In the genomic region with DNA sequence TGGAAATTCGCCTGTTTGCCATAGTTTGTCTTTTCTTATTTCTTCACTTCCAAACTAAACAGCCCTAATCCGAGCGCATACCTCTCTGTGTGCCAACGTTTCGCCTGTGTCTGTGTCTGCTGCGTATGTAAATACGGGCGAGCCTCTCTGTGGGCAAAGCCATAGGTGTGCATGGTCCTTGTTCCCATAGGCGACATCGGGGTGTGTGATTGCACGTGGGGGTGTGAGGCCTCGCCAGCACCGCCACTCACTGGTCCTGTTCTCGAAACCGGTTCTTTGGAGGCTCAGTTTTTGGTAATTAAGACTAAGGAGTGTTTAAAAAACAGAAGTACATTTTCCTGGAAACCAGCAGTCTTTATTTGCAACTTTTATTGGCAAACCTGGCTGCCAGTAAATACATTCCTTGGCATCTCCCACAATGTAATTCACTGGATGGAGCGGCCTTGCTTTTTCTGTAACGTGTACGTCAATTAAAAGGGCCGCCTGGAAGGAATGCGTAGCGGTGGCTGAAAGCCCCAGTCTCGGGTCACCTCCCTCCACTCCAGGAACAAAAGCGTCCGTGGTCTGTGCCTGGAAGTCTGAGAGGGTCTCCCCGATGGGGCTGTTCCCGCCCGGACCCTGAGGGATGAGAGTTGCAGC, we compare ENCODE assay signal across 9 cellular contexts. TPM values are rescaled to one million over a fixed set of nuclear protein-coding genes. Genes with fewer than 3 reads are reported as not detected.
DNase-seq lines count a peak whose midpoint lies in the region; ATAC-seq and TF ChIP-seq lines count a peak whose summit lies in the region.
"Had no signal": no experiment of that assay in that cellular context is flagged by ENCODE, and none has a peak within 500 bp of the region (broad histone marks: within the 10 kb centered on the region; RNA-seq: fewer than 3 reads in every experiment).

No MANE protein-coding gene starts in this region.

- H3K4me3 Mint-ChIP-seq in stimulated activated naive CD8-positive, alpha-beta T cell treated with anti-CD3 and anti-CD28 coated beads, Interleukin-15, amount 100 ng/mL, for 72 hours: peak overlapping the region in 1 of 2 donors; percentile 45
- peak overlapping the region in 6 of 8 donors; percentile 5 to 67 (median 42) for H3K4me3 Mint-ChIP-seq in naive B cell
- H3K4me3 Mint-ChIP-seq in endothelial cell (ENCODE audit: unreplicated experiment): no peak overlapping the region

- peaks cover 92% of the 10 kb centered on the region for H3K27me3 Mint-ChIP-seq in stimulated activated naive CD8-positive, alpha-beta T cell treated with anti-CD3 and anti-CD28 coated beads, Interleukin-15, amount 100 ng/mL, for 72 hours
- H3K27me3 Mint-ChIP-seq in naive B cell (peaks cover 81 to 88% (median 87%) of the 10 kb centered on the region in 3 donors), endothelial cell (ENCODE audit: unreplicated experiment) (peaks cover 22% of the 10 kb centered on the region)

- no peak for TF ChIP-seq CTCF in choroid plexus epithelial cell (conservative IDR thresholded peaks at IDR 0.05; ENCODE audit: low read depth, low read length)
- no peak for TF ChIP-seq CTCF in endothelial cell (IDR thresholded peaks at IDR 0.05; ENCODE audit: unreplicated experiment)

- no peaks in the 10 kb centered on the region for H3K9me3 Mint-ChIP-seq in stimulated activated naive CD8-positive, alpha-beta T cell treated with anti-CD3 and anti-CD28 coated beads, Interleukin-15, amount 100 ng/mL, for 72 hours
- H3K9me3 Mint-ChIP-seq in naive B cell (peaks cover 0 to 6% (median 0%) of the 10 kb centered on the region in 7 donors), endothelial cell (ENCODE audit: unreplicated experiment) (no peaks in the 10 kb centered on the region)
- H3K9me3 Mint-ChIP-seq: T-cell had no signal

- H3K36me3 Mint-ChIP-seq in naive B cell (no peaks in the 10 kb centered on the region), endothelial cell (ENCODE audit: low read depth, unreplicated experiment) (no peaks in the 10 kb centered on the region)
- H3K36me3 Mint-ChIP-seq: T-cell had no signal

- peaks cover 38% of the 10 kb centered on the region for H3K4me1 Mint-ChIP-seq in stimulated activated naive CD8-positive, alpha-beta T cell treated with anti-CD3 and anti-CD28 coated beads, Interleukin-15, amount 100 ng/mL, for 72 hours
- peaks cover 29 to 39% (median 34%) of the 10 kb centered on the region in 3 donors for H3K4me1 Mint-ChIP-seq in naive B cell
- H3K4me1 Mint-ChIP-seq in endothelial cell (ENCODE audit: unreplicated experiment): peaks cover 36% of the 10 kb centered on the region

- ATAC-seq in stimulated activated naive CD8-positive, alpha-beta T cell treated with anti-CD3 and anti-CD28 coated beads, Interleukin-15, amount 100 ng/mL, for 72 hours: peak; percentile 2
- ATAC-seq in stimulated activated naive CD8-positive, alpha-beta T cell treated with anti-CD3 and anti-CD28 coated beads, Interleukin-15, Interleukin-2, amounts not matched to agents 100 U/mL and 50 U/mL, for 24 hours: no peak
- ATAC-seq in naive B cell (ENCODE audit: low read depth in 2 of 2): peak; percentile 7 to 15
- no peak for ATAC-seq in GM19452 (IDR thresholded peaks at IDR 0.05; ENCODE audit: unreplicated experiment)

- no peak overlapping the region for H3K27ac Mint-ChIP-seq in stimulated activated naive CD8-positive, alpha-beta T cell treated with anti-CD3 and anti-CD28 coated beads, Interleukin-15, amount 100 ng/mL, for 72 hours
- H3K27ac Mint-ChIP-seq in naive B cell (no peak overlapping the region), endothelial cell (ENCODE audit: unreplicated experiment) (no peak overlapping the region)
- H3K27ac Mint-ChIP-seq: T-cell had no signal

- no peak for DNase-seq in stimulated activated naive CD8-positive, alpha-beta T cell treated with anti-CD3 and anti-CD28 coated beads, Interleukin-15, amount 100 ng/mL, for 72 hours
- no peak for DNase-seq in stimulated activated naive CD8-positive, alpha-beta T cell treated with anti-CD3 and anti-CD28 coated beads, Interleukin-15, Interleukin-2, amounts not matched to agents 100 U/mL and 50 U/mL, for 24 hours
- DNase-seq in choroid plexus epithelial cell (ENCODE audit: low read depth) (no peak), naive B cell (no peak), endothelial cell (ENCODE audit: low spot score) (no peak), OCI-M1 (lab: John Stamatoyannopoulos, UW) (no peak), NCI-H1930 (lab: John Stamatoyannopoulos, UW) (no peak)

- H3K4me3 ChIP-seq in choroid plexus epithelial cell (ENCODE audit: low read depth, low read length): peak overlapping the region; percentile 26

RNA-seq across cellular contexts. Expression of a gene that starts 5.9 kb away (rescaled TPM):
- under 1 TPM in 1 of 6 donors, not detected in 5; 0.17 TPM for polyA plus RNA-seq in naive B cell (ENCODE audit: low read depth in 6 of 6)
- 112 TPM for total RNA-seq in endothelial cell (ENCODE audit: unreplicated experiment)

Comparison
In these comparisons a context has a peak if more than half of its experiments do, and no peak if none do; other contexts are left out.
1. ATAC-seq: peak in stimulated activated naive CD8-positive, alpha-beta T cell treated with anti-CD3 and anti-CD28 coated beads, Interleukin-15, amount 100 ng/mL, for 72 hours (single experiment) and naive B cell (2 of 2); none in stimulated activated naive CD8-positive, alpha-beta T cell treated with anti-CD3 and anti-CD28 coated beads, Interleukin-15, Interleukin-2, amounts not matched to agents 100 U/mL and 50 U/mL, for 24 hours (single experiment) and GM19452 (single experiment).